Comparison of ENCODE assay signal across 1 cellular context in genomic region chr19:507286-508203, GRCh38.
TF ChIP-seq lines count a peak whose summit lies in the region.

Gene TPGS1 (plus strand): TSS chr19:507497. CDS start chr19:507507, 10 bp downstream.

TF ChIP-seq in K562, 482 proteins besides CTCF, POLR2A, EP300 and RAD21 (continued from another document and continues in another):
- TF ChIP-seq RREB1 (CRISPR knock-in tag; IDR thresholded peaks at IDR 0.05): no peak
- TF ChIP-seq CUX1 (CRISPR knock-in tag; IDR thresholded peaks at IDR 0.05): peak; percentile 80; the same call in 1 of the 2 replicates
- peak; percentile 88 for TF ChIP-seq KDM5B (IDR thresholded peaks at IDR 0.05; ENCODE audit: insufficient replicate concordance, low read depth, low read length)
- TF ChIP-seq TARDBP (IDR thresholded peaks at IDR 0.05): no peak
- TF ChIP-seq HINFP (tag; conservative IDR thresholded peaks at IDR 0.05; ENCODE audit: low read depth): peak; percentile 69
- no peak for TF ChIP-seq SLC30A9 (CRISPR knock-in tag; IDR thresholded peaks at IDR 0.05)
- TF ChIP-seq FOXK2 (conservative IDR thresholded peaks at IDR 0.05 in 1 of 2, IDR thresholded peaks at IDR 0.05 in 1 of 2; ENCODE audit: low read depth in 2 of 2): peak in 1 of 2 experiments; percentile 32; a peak in 1 of 4 replicates
- no peak for TF ChIP-seq RNF219 (CRISPR knock-in tag; IDR thresholded peaks at IDR 0.05)
- TF ChIP-seq HLTF (IDR thresholded peaks at IDR 0.05): 0 out of 2 replicates have a peak, but pooled peaks have one; percentile 22
- TF ChIP-seq ZKSCAN1 (IDR thresholded peaks at IDR 0.05; ENCODE audit: low read depth, low read length): 0 out of 2 replicates have a peak, but pooled peaks have one; percentile 14
- TF ChIP-seq ZNF324 (CRISPR knock-in tag; IDR thresholded peaks at IDR 0.05): no peak
- peak; percentile 35 for TF ChIP-seq PCBP1 (IDR thresholded peaks at IDR 0.05; ENCODE audit: low read depth, low read length, poor library complexity, severe bottlenecking)
- no peak for TF ChIP-seq ZNF79 (CRISPR knock-in tag; IDR thresholded peaks at IDR 0.05; ENCODE audit: low read depth)
- TF ChIP-seq ZNF644 (tag; IDR thresholded peaks at IDR 0.05; ENCODE audit: low read depth): peak; percentile 97
- no peak for TF ChIP-seq ZNF224 (CRISPR knock-in tag; IDR thresholded peaks at IDR 0.05)
- TF ChIP-seq THAP12 (CRISPR knock-in tag; IDR thresholded peaks at IDR 0.05): 0 out of 2 replicates have a peak, but pooled peaks have one; percentile 5
- peak; percentile 93 for TF ChIP-seq SIN3B (IDR thresholded peaks at IDR 0.05; ENCODE audit: low read depth)
- 0 out of 2 replicates have a peak, but pooled peaks have one; percentile 56 for TF ChIP-seq RUNX1 (IDR thresholded peaks at IDR 0.05; ENCODE audit: low read depth)
- no peak for TF ChIP-seq RCOR1 (IDR thresholded peaks at IDR 0.05; ENCODE audit: borderline replicate concordance in 1 of 2, low read depth in 2 of 2, low read length in 2 of 2)
- TF ChIP-seq GTF2E2 (tag; IDR thresholded peaks at IDR 0.05): peak; percentile 66; the same call in 1 of the 2 replicates
- TF ChIP-seq NR3C1 (CRISPR knock-in tag; IDR thresholded peaks at IDR 0.05): 0 out of 2 replicates have a peak, but pooled peaks have one; percentile 58
- TF ChIP-seq HNRNPH1 (optimal IDR thresholded peaks at IDR 0.05; ENCODE audit: low read depth, low read length): no peak
- peak; percentile 98 for TF ChIP-seq ZNF143 (CRISPR knock-in tag; IDR thresholded peaks at IDR 0.05)
- no peak for TF ChIP-seq SMARCE1 (IDR thresholded peaks at IDR 0.05)
- no peak for TF ChIP-seq ZNF551 (CRISPR knock-in tag; IDR thresholded peaks at IDR 0.05)
- peak; percentile 92 for TF ChIP-seq MYBL2 (IDR thresholded peaks at IDR 0.05; ENCODE audit: low read depth)
- TF ChIP-seq MYBL2 (CRISPR knock-in tag; IDR thresholded peaks at IDR 0.05; ENCODE audit: borderline replicate concordance): no peak
- no peak for TF ChIP-seq HDAC6 (IDR thresholded peaks at IDR 0.05; ENCODE audit: low read depth, low read length)
- no peak for TF ChIP-seq CBX1 (IDR thresholded peaks at IDR 0.05; ENCODE audit: low read depth)
- no peak for TF ChIP-seq CHD1 (IDR thresholded peaks at IDR 0.05; ENCODE audit: low read length)
- no peak for TF ChIP-seq NR2C2 (CRISPR knock-in tag; IDR thresholded peaks at IDR 0.05)
- TF ChIP-seq NR2C2 (tag; IDR thresholded peaks at IDR 0.05): peak; percentile 97
- TF ChIP-seq SMARCA5 (IDR thresholded peaks at IDR 0.05): no peak
- no peak for TF ChIP-seq DNMT1 (IDR thresholded peaks at IDR 0.05)
- no peak for TF ChIP-seq LARP7 (IDR thresholded peaks at IDR 0.05)
- 0 out of 2 replicates have a peak, but pooled peaks have one; percentile 30 for TF ChIP-seq NR4A1 (CRISPR knock-in tag; IDR thresholded peaks at IDR 0.05)
- TF ChIP-seq NR4A1 (tag; IDR thresholded peaks at IDR 0.05): peak; percentile 90
- no peak for TF ChIP-seq IFI16 (CRISPR knock-in tag; IDR thresholded peaks at IDR 0.05)
- TF ChIP-seq SMAD2 (IDR thresholded peaks at IDR 0.05; ENCODE audit: low read depth, low read length): no peak
- TF ChIP-seq HSF4 (CRISPR knock-in tag; IDR thresholded peaks at IDR 0.05; ENCODE audit: borderline replicate concordance): no peak
- peak; percentile 99 for TF ChIP-seq GABPB1 (CRISPR knock-in tag; IDR thresholded peaks at IDR 0.05)
- TF ChIP-seq ZNF445 (CRISPR knock-in tag; IDR thresholded peaks at IDR 0.05; ENCODE audit: low read depth): no peak
- peak; percentile 14; the same call in 1 of the 2 replicates for TF ChIP-seq OTX1 (CRISPR knock-in tag; IDR thresholded peaks at IDR 0.05)
- peak; percentile 72; the same call in 1 of the 2 replicates for TF ChIP-seq EHMT2 (IDR thresholded peaks at IDR 0.05)
- no peak for TF ChIP-seq PRMT5 (CRISPR knock-in tag; IDR thresholded peaks at IDR 0.05)
- no peak for TF ChIP-seq TSC22D4 (tag; IDR thresholded peaks at IDR 0.05)
- TF ChIP-seq BACH1 (tag; IDR thresholded peaks at IDR 0.05): peak; percentile 94; the same call in 1 of the 2 replicates
- no peak for TF ChIP-seq XRCC3 (IDR thresholded peaks at IDR 0.05)
- no peak for TF ChIP-seq ZNF408 (CRISPR knock-in tag; IDR thresholded peaks at IDR 0.05; ENCODE audit: low read depth)
- TF ChIP-seq POLR3A (IDR thresholded peaks at IDR 0.05; ENCODE audit: borderline replicate concordance, extremely low read depth, insufficient read depth, insufficient read length): no peak
- TF ChIP-seq HCFC1 (IDR thresholded peaks at IDR 0.05; ENCODE audit: low read depth, low read length): peak; percentile 98
- peak; percentile 80; the same call in 1 of the 2 replicates for TF ChIP-seq ZBTB26 (CRISPR knock-in tag; IDR thresholded peaks at IDR 0.05)
- TF ChIP-seq ILK (tag; IDR thresholded peaks at IDR 0.05; ENCODE audit: borderline replicate concordance, low read depth): no peak
- TF ChIP-seq ETV5 (CRISPR knock-in tag; IDR thresholded peaks at IDR 0.05; ENCODE audit: low read depth): 0 out of 2 replicates have a peak, but pooled peaks have one; percentile 62
- TF ChIP-seq CREBBP (IDR thresholded peaks at IDR 0.05; ENCODE audit: low read depth, low read length): no peak
- TF ChIP-seq XRCC5 (IDR thresholded peaks at IDR 0.05; ENCODE audit: low read depth, low read length): no peak; the same call in none of the 2 replicates
- TF ChIP-seq TAF7 (tag; IDR thresholded peaks at IDR 0.05): peak; percentile 97
- no peak for TF ChIP-seq ZNF785 (CRISPR knock-in tag; IDR thresholded peaks at IDR 0.05)
